Comparison of ENCODE assay signal across 33 cellular contexts in the genomic region with DNA sequence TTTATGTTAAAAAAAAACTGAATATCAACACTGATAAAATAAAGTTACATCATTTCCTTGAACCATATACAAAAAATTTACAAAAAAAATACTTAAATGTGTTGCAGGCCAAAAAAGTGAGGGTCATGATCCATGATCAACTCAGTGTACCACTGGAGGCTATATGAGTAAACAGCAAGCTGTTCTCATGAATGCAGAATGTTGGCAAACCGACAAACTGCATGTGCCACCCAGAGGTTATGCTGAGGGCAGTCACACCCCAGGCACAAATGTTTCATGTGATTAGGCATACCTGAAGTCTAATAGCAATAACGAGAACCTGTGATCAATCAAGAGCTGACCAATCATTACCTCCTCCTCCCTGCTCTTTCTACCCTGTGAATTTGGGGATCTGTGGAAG.
"Had no signal": no experiment of that assay in that cellular context is flagged by ENCODE, and none has a peak within 500 bp of the region (broad histone marks: within the 10 kb centered on the region; RNA-seq: fewer than 3 reads in every experiment).

No MANE protein-coding gene starts in this region.

- H3K4me3 ChIP-seq: adrenal gland, cardiac muscle cell, colonic mucosa, esophagus squamous epithelium, gastroesophageal sphincter, heart right ventricle had no signal

- H3K36me3 ChIP-seq: adrenal gland, brain microvascular endothelial cell, cardiac muscle cell, colonic mucosa, esophagus squamous epithelium, gastroesophageal sphincter, heart right ventricle, WERI-Rb-1 had no signal

- H3K9me3 ChIP-seq: adrenal gland, colonic mucosa had no signal

- H3K27ac ChIP-seq: adrenal gland, brain microvascular endothelial cell, cardiac muscle cell, colonic mucosa, esophagus squamous epithelium, gastroesophageal sphincter, heart right ventricle, WERI-Rb-1 had no signal

- FAIRE-seq: astrocyte, endometrium, endothelial cell of umbilical vein had no signal

- ATAC-seq: activated CD4-positive, CD25-positive, alpha-beta regulatory T cell treated with anti-CD3 and anti-CD28 coated beads, Interleukin-2, amount 50 U/mL, for 24 hours; activated CD8-positive, alpha-beta T cell treated with anti-CD3 and anti-CD28 coated beads for 36 hours; activated naive CD8-positive, alpha-beta T cell treated with anti-CD3 and anti-CD28 coated beads, Interleukin-2, amount 50 U/mL, for 24 hours; activated T-cell treated with anti-CD3 and anti-CD28 coated beads, Interleukin-2, amount 50 U/mL, for 4 hours; activated T-helper 17 cell treated with anti-CD3 and anti-CD28 coated beads, Interleukin-2, amount 50 U/mL, for 72 hours; gastroesophageal sphincter; heart right ventricle; T-helper 17 cell had no signal

- H3K4me1 ChIP-seq: adrenal gland, colonic mucosa, esophagus squamous epithelium, gastroesophageal sphincter, heart right ventricle had no signal

- DNase-seq: activated B cell treated with CpG ODN at 0.5 μM for 24 hours; activated CD4-positive, alpha-beta T cell treated with anti-CD3 and anti-CD28 coated beads for 48 hours; activated CD4-positive, alpha-beta T cell treated with anti-CD3 and anti-CD28 coated beads, Interleukin-2, amount 50 U/mL, for 1 hour; activated CD4-positive, alpha-beta T cell treated with anti-CD3 and anti-CD28 coated beads, Interleukin-2, amount 50 U/mL, for 48 hours; activated CD8-positive, alpha-beta memory T cell treated with anti-CD3 and anti-CD28 coated beads for 24 hours; activated CD8-positive, alpha-beta T cell treated with anti-CD3 and anti-CD28 coated beads for 36 hours; activated effector memory CD4-positive, alpha-beta T cell treated with Interleukin-2 at 50 U/mL for 16 hours; activated gamma-delta T cell treated with Interleukin-2 at 50 U/mL for 16 hours; activated naive CD4-positive, alpha-beta T cell treated with Interleukin-2 at 50 U/mL for 16 hours; activated naive CD8-positive, alpha-beta T cell treated with anti-CD3 and anti-CD28 coated beads for 36 hours; activated naive CD8-positive, alpha-beta T cell treated with anti-CD3 and anti-CD28 coated beads, Interleukin-2, amount 50 U/mL, for 24 hours; activated T-cell treated with anti-CD3 and anti-CD28 coated beads, Interleukin-2, amount 50 U/mL, for 4 hours; adrenal gland; brain microvascular endothelial cell; central memory CD4-positive, alpha-beta T cell; cerebellar nuclear complex; colonic mucosa; effector CD8-positive, alpha-beta T cell; erythroblast; esophagus squamous epithelium; foreskin melanocyte; heart right ventricle; T-helper 1 cell; T-helper 17 cell; T1000; WERI-Rb-1 had no signal

- H3K27me3 ChIP-seq: adrenal gland, brain microvascular endothelial cell, cardiac muscle cell, colonic mucosa, esophagus squamous epithelium, gastroesophageal sphincter, heart right ventricle had no signal
